In the genomic region with DNA sequence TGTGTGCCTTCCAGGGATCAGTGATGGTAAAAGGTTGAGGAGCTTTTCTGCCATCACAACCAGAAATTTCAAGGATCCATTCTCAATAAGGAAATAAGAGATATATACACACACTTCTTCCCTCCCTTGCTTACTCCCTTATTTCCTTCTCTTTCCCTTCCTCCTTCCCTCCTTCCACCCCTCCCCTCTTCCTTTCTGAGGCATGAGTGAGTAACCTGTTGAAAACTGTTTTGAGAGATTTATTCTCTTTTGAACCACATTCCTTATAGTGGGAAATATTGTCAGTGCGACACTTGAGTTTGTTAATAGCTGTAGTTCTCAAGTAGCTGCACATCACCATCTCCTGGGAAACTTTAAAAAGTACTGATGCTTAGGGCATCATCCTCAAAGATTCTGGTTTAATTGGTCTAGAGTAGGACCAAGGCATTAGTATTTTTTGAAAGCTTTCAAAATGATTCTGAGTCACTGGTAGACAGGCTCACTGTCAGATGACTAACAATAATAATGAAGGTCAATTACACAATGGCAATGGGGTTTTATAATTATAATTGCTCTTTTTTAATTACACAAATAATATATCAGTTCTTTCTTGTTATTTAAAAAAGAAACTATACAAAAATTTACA, we compare ENCODE assay signal across 1 cellular context.
TF ChIP-seq lines count a peak whose summit lies in the region.

No MANE protein-coding gene starts in this region.

TF ChIP-seq in HEK293, 187 proteins besides CTCF, POLR2A, EP300 and RAD21 (continued from another document):
- TF ChIP-seq ZNF366 (tag by site-specific recombination; conservative IDR thresholded peaks at IDR 0.05) (peak; percentile 64), SCRT2 (tag by site-specific recombination; IDR thresholded peaks at IDR 0.05) (peak; percentile 81), ZBTB1 (tag by site-specific recombination; IDR thresholded peaks at IDR 0.05) (no peak), HOXC10 (CRISPR knock-in tag; IDR thresholded peaks at IDR 0.05) (no peak), SCRT1 (tag by site-specific recombination; IDR thresholded peaks at IDR 0.05; ENCODE audit: borderline replicate concordance) (peak; percentile 54; the same call in 1 of the 2 replicates)
- TF ChIP-seq, protein P1, sequence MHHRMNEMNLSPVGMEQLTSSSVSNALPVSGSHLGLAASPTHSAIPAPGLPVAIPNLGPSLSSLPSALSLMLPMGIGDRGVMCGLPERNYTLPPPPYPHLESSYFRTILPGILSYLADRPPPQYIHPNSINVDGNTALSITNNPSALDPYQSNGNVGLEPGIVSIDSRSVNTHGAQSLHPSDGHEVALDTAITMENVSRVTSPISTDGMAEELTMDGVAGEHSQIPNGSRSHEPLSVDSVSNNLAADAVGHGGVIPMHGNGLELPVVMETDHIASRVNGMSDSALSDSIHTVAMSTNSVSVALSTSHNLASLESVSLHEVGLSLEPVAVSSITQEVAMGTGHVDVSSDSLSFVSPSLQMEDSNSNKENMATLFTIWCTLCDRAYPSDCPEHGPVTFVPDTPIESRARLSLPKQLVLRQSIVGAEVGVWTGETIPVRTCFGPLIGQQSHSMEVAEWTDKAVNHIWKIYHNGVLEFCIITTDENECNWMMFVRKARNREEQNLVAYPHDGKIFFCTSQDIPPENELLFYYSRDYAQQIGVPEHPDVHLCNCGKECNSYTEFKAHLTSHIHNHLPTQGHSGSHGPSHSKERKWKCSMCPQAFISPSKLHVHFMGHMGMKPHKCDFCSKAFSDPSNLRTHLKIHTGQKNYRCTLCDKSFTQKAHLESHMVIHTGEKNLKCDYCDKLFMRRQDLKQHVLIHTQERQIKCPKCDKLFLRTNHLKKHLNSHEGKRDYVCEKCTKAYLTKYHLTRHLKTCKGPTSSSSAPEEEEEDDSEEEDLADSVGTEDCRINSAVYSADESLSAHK (tag by site-specific recombination; IDR thresholded peaks at IDR 0.05), result no peak
- TF ChIP-seq, protein P2, sequence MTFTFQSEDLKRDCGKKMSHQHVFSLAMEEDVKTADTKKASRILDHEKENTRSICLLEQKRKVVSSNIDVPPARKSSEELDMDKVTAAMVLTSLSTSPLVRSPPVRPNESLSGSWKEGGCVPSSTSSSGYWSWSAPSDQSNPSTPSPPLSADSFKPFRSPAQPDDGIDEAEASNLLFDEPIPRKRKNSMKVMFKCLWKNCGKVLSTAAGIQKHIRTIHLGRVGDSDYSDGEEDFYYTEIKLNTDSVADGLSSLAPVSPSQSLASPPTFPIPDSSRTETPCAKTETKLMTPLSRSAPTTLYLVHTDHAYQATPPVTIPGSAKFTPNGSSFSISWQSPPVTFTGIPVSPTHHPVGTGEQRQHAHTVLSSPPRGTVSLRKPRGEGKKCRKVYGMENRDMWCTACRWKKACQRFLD (tag by site-specific recombination; IDR thresholded peaks at IDR 0.05), result no peak
